In genomic region chr5:172284275-172284971, GRCh38 we compare ENCODE assay signal across 8 cellular contexts.
A peak's percentile ranks its signal among the peaks of the same experiment; 100 is the strongest.
DNase-seq lines count a peak whose midpoint lies in the region; ATAC-seq and TF ChIP-seq lines count a peak whose summit lies in the region.

No MANE protein-coding gene starts in this region.

- ATAC-seq in HG03442 (IDR thresholded peaks at IDR 0.05; ENCODE audit: unreplicated experiment) = no peak
- no peak for ATAC-seq in HG03175 (IDR thresholded peaks at IDR 0.05; ENCODE audit: unreplicated experiment)

- H3K27me3 ChIP-seq in Loucy (ENCODE audit: insufficient read depth, low read length, poor library complexity, severe bottlenecking) = no peaks in the 10 kb centered on the region

- DNase-seq in EH (ENCODE audit: low read depth) (peak; percentile 43), astrocyte of the spinal cord (ENCODE audit: low read depth, low spot score) (no peak), DMS79 (lab: John Stamatoyannopoulos, UW) (no peak)
- peak; percentile 31 to 37 for DNase-seq in stimulated activated CD4-positive, alpha-beta T cell treated with anti-CD3 and anti-CD28 coated beads, Interleukin-2, amount 100 ng/mL, for 24 hours

- no peak for TF ChIP-seq CTCF in Loucy (conservative IDR thresholded peaks at IDR 0.05; ENCODE audit: low read length)
- no peak for TF ChIP-seq CTCF in astrocyte of the spinal cord (IDR thresholded peaks at IDR 0.05; ENCODE audit: low read depth, low read length)

- H3K4me2 ChIP-seq in Loucy (ENCODE audit: low read depth, low read length, poor library complexity, severe bottlenecking) = peak overlapping the region; percentile 83

- in situ Hi-C loops in astrocyte of the spinal cord (cut with HindIII; ENCODE audit: low sequenced_read_pairs) = no loop called here

- peaks cover 39% of the 10 kb centered on the region for H3K79me2 ChIP-seq in Loucy (ENCODE audit: insufficient read depth, low read length)

- H3K4me3 ChIP-seq in Loucy (ENCODE audit: low read length, poor library complexity, severe bottlenecking) = peak overlapping the region; percentile 93
- peak overlapping the region; percentile 70 for H3K4me3 ChIP-seq in astrocyte of the spinal cord (ENCODE audit: low read depth, low read length)
- H3K4me3 ChIP-seq in iPS-18c (ENCODE audit: insufficient read depth, low read depth, low read length) = peak overlapping the region; percentile 83

- no peaks in the 10 kb centered on the region for H3K9me2 ChIP-seq in Loucy (replicated peaks; ENCODE audit: low read depth, low read length)

- H3K9ac ChIP-seq in Loucy (ENCODE audit: low read depth, low read length, poor library complexity, severe bottlenecking) = peak overlapping the region; percentile 60

- no peaks in the 10 kb centered on the region for H3K9me3 ChIP-seq in Loucy (ENCODE audit: insufficient read depth, low read depth, low read length)
- H3K9me3 ChIP-seq in iPS-18c (ENCODE audit: control insufficient read depth, insufficient read depth, low read length) = no peaks in the 10 kb centered on the region

- H3K4me1 ChIP-seq in Loucy (ENCODE audit: insufficient read depth, low read length, poor library complexity, severe bottlenecking) = peaks cover 14% of the 10 kb centered on the region

- H4K20me1 ChIP-seq in Loucy (ENCODE audit: insufficient read depth, low read length, poor library complexity, severe bottlenecking) = peaks cover 25% of the 10 kb centered on the region

- H3F3A ChIP-seq in Loucy (ENCODE audit: low read depth) = no peaks in the 10 kb centered on the region

- no peaks in the 10 kb centered on the region for H3K36me3 ChIP-seq in Loucy (ENCODE audit: insufficient read depth, low read length)

- H2AFZ ChIP-seq in Loucy (ENCODE audit: low read length) = peak overlapping the region; percentile 93

Comparison
In these comparisons a context has a peak if more than half of its experiments do, and no peak if none do; other contexts are left out.
1. DNase-seq: peak in EH (single experiment) and stimulated activated CD4-positive, alpha-beta T cell treated with anti-CD3 and anti-CD28 coated beads, Interleukin-2, amount 100 ng/mL, for 24 hours (2 of 2); none in astrocyte of the spinal cord (single experiment) and DMS79 (single experiment).
2. Peak in every context shown above with its lines, with median percentiles within 50 percentile points of each other: H3K4me3 ChIP-seq.